In genomic region chr16:70064841-70065370, GRCh38 we compare ENCODE assay signal across 8 cellular contexts. TPM values are rescaled to one million over a fixed set of nuclear protein-coding genes. Genes with fewer than 3 reads are reported as not detected.
DNase-seq lines count a peak whose midpoint lies in the region; ATAC-seq and TF ChIP-seq lines count a peak whose summit lies in the region.
"Not testable (repeated sequence)": the region's sequence is repeated elsewhere in the genome, so short reads cannot be mapped to it uniquely, and the experiment has no call there.

No MANE protein-coding gene starts in this region.

- ATAC-seq in GM21390 (IDR thresholded peaks at IDR 0.05; ENCODE audit: unreplicated experiment) = peak; percentile 21
- peak; percentile 51 to 57 for ATAC-seq in naive B cell (ENCODE audit: low read depth in 2 of 2)

- peak overlapping the region; percentile 64; the same call in 1 of the 2 replicates for H2AFZ ChIP-seq in Loucy (ENCODE audit: low read length)

- not testable (repeated sequence) for H3K36me3 ChIP-seq in Loucy (ENCODE audit: insufficient read depth, low read length); ascending aorta

- H3K9me3 ChIP-seq in Loucy (ENCODE audit: insufficient read depth, low read depth, low read length); ascending aorta: not testable (repeated sequence)

- not testable (repeated sequence) for H3F3A ChIP-seq in Loucy (ENCODE audit: low read depth)

- peak overlapping the region; percentile 73 for H3K9ac ChIP-seq in Loucy (ENCODE audit: low read depth, low read length, poor library complexity, severe bottlenecking)

- not testable (repeated sequence) for H3K27me3 ChIP-seq in Loucy (ENCODE audit: insufficient read depth, low read length, poor library complexity, severe bottlenecking); ascending aorta

- H3K79me2 ChIP-seq in Loucy (ENCODE audit: insufficient read depth, low read length) = peaks cover 15% of the 10 kb centered on the region

- H3K4me3 ChIP-seq in AG10803 (ENCODE audit: low read length) (peak overlapping the region; percentile 68), Loucy (ENCODE audit: low read length, poor library complexity, severe bottlenecking) (peak overlapping the region; percentile 87), ascending aorta (peak overlapping the region; percentile 74 to 80)

- peak overlapping the region; percentile 90 to 91 for H3K27ac ChIP-seq in ascending aorta

- H3K4me1 ChIP-seq in Loucy (ENCODE audit: insufficient read depth, low read length, poor library complexity, severe bottlenecking); ascending aorta: not testable (repeated sequence)

- intact Hi-C loops in ascending aorta (cut with DNase I) = not testable (repeated sequence)

- H3K27ac Mint-ChIP-seq in naive B cell = peak overlapping the region; percentile 41 to 96 (median 84)

- TF ChIP-seq CTCF in AG10803 (conservative IDR thresholded peaks at IDR 0.05; ENCODE audit: low read length); Loucy (conservative IDR thresholded peaks at IDR 0.05; ENCODE audit: low read length): not testable (repeated sequence)
- TF ChIP-seq CTCF in ascending aorta (IDR thresholded peaks at IDR 0.05) = peak in 1 of 3 experiments; percentile 9

- H3K27me3 Mint-ChIP-seq in naive B cell = not testable (repeated sequence)

- peaks cover 0 to 14% (median 4%) of the 10 kb centered on the region in 3 donors for H3K4me1 Mint-ChIP-seq in naive B cell

- not testable (repeated sequence) for H3K9me3 Mint-ChIP-seq in naive B cell

- H4K20me1 ChIP-seq in Loucy (ENCODE audit: insufficient read depth, low read length, poor library complexity, severe bottlenecking) = not testable (repeated sequence)

- not testable (repeated sequence) for DNase-seq in AG10803 (ENCODE audit: low read depth)
- DNase-seq in activated CD4-positive, CD25-positive, alpha-beta regulatory T cell treated with anti-CD3 and anti-CD28 coated beads, Interleukin-2, amount 50 U/mL, for 16 hours (ENCODE audit: low read depth, low spot score) = peak; percentile 40
- DNase-seq in ascending aorta (ENCODE audit: low spot score in 2 of 2) (peak; percentile 20 to 77), glomerular visceral epithelial cell (ENCODE audit: extremely low spot score) (peak; percentile 13), naive B cell (peak; percentile 73)
- peak; percentile 32 to 57 for DNase-seq in stimulated activated CD4-positive, alpha-beta T cell treated with anti-CD3 and anti-CD28 coated beads, Interleukin-4, amount 100 ng/mL, for 48 hours (ENCODE audit: low read depth in 2 of 2)

- peak overlapping the region; percentile 99 for H3K4me2 ChIP-seq in Loucy (ENCODE audit: low read depth, low read length, poor library complexity, severe bottlenecking)

- H3K9me2 ChIP-seq in Loucy (replicated peaks; ENCODE audit: low read depth, low read length) = not testable (repeated sequence)

- H3K4me3 Mint-ChIP-seq in naive B cell = peak overlapping the region; percentile 75 to 95 (median 88)

- H3K36me3 Mint-ChIP-seq in naive B cell = not testable (repeated sequence)

RNA-seq across cellular contexts. Expression of gene PDPR, which starts 49.2 kb away (rescaled TPM):
- total RNA-seq in ascending aorta = 17.3 TPM
- 10 to 100 TPM in 1 of 6 donors, 1 to 10 TPM in 5; 2.3 to 16.4 (median 7.0) TPM for polyA plus RNA-seq in naive B cell (ENCODE audit: low read depth in 6 of 6)
